In genomic region chr12:108316153-108316892, GRCh38 we compare ENCODE assay signal across 15 cellular contexts. TPM values are rescaled to one million over a fixed set of nuclear protein-coding genes. Genes with fewer than 3 reads are reported as not detected.
DNase-seq lines count a peak whose midpoint lies in the region; ATAC-seq and TF ChIP-seq lines count a peak whose summit lies in the region.
"Had no signal": no experiment of that assay in that cellular context is flagged by ENCODE, and none has a peak within 500 bp of the region (broad histone marks: within the 10 kb centered on the region; RNA-seq: fewer than 3 reads in every experiment).

No MANE protein-coding gene starts in this region.

- H3K27ac Mint-ChIP-seq in effector memory CD8-positive, alpha-beta T cell: peak overlapping the region; percentile 37 to 93
- no peak overlapping the region for H3K27ac Mint-ChIP-seq in activated T-cell treated with anti-CD3 and anti-CD28 coated beads, Interleukin-2, amount 50 U/mL, for 24 hours

- H3K4me3 ChIP-seq in left ventricle myocardium inferior: no peak overlapping the region
- H3K4me3 ChIP-seq in muscle layer of colon (ENCODE audit: low read depth in 1 of 2, low read length in 2 of 2): no peak overlapping the region
- no peak overlapping the region for H3K4me3 ChIP-seq in upper lobe of right lung

- peaks cover 23 to 40% of the 10 kb centered on the region in 2 donors for H3K4me1 Mint-ChIP-seq in effector memory CD8-positive, alpha-beta T cell (ENCODE audit: low read depth in 2 of 2)
- H3K4me1 Mint-ChIP-seq in activated T-cell treated with anti-CD3 and anti-CD28 coated beads, Interleukin-2, amount 50 U/mL, for 24 hours (ENCODE audit: low read depth): peaks cover 10% of the 10 kb centered on the region

- H3K27me3 ChIP-seq in left ventricle myocardium inferior (ENCODE audit: low read depth) (no peaks in the 10 kb centered on the region), muscle layer of colon (ENCODE audit: control insufficient read depth in 1 of 2, insufficient read depth in 2 of 2, low read length in 2 of 2) (no peaks in the 10 kb centered on the region), upper lobe of right lung (no peaks in the 10 kb centered on the region)

- intact Hi-C loops in left ventricle myocardium inferior (cut with micrococcal nuclease) (no loop called here), left cardiac atrium (cut with DNase I) (no loop called here), upper lobe of right lung (cut with DNase I) (no loop called here)

- H3K27ac ChIP-seq in left ventricle myocardium inferior (replicated peaks) (peak overlapping the region; percentile 37), muscle layer of colon (ENCODE audit: low read depth, low read length) (peak overlapping the region; percentile 15), upper lobe of right lung (peak overlapping the region; percentile 24)

- H3K9me3 ChIP-seq in left ventricle myocardium inferior (replicated peaks): no peaks in the 10 kb centered on the region
- no peaks in the 10 kb centered on the region for H3K9me3 ChIP-seq in muscle layer of colon (ENCODE audit: low read length)
- H3K9me3 ChIP-seq in upper lobe of right lung: no peaks in the 10 kb centered on the region

- peak overlapping the region in 1 of 2 donors; percentile 47 for H3K4me3 Mint-ChIP-seq in effector memory CD8-positive, alpha-beta T cell
- H3K4me3 Mint-ChIP-seq in activated T-cell treated with anti-CD3 and anti-CD28 coated beads, Interleukin-2, amount 50 U/mL, for 24 hours: no peak overlapping the region

- H3K4me1 ChIP-seq in left ventricle myocardium inferior (peaks cover 43% of the 10 kb centered on the region), muscle layer of colon (ENCODE audit: insufficient read depth, low read length) (peaks cover 27% of the 10 kb centered on the region), upper lobe of right lung (peaks cover 40% of the 10 kb centered on the region)

- ATAC-seq in left cardiac atrium: no peak
- no peak for ATAC-seq in effector memory CD8-positive, alpha-beta T cell (replicated peaks)
- no peak for ATAC-seq in upper lobe of right lung
- no peak for ATAC-seq in HG03457 (IDR thresholded peaks at IDR 0.05; ENCODE audit: unreplicated experiment)
- ATAC-seq: HepG2 had no signal

- H3K9ac ChIP-seq in muscle layer of colon (ENCODE audit: low read length): no peak overlapping the region

- H3K27me3 Mint-ChIP-seq in effector memory CD8-positive, alpha-beta T cell: peaks cover 0 to 22% of the 10 kb centered on the region in 2 donors
- H3K27me3 Mint-ChIP-seq in activated T-cell treated with anti-CD3 and anti-CD28 coated beads, Interleukin-2, amount 50 U/mL, for 24 hours: no peaks in the 10 kb centered on the region

- H3K36me3 Mint-ChIP-seq in effector memory CD8-positive, alpha-beta T cell (ENCODE audit: insufficient read depth): no peaks in the 10 kb centered on the region
- H3K36me3 Mint-ChIP-seq in activated T-cell treated with anti-CD3 and anti-CD28 coated beads, Interleukin-2, amount 50 U/mL, for 24 hours (ENCODE audit: low read depth): no peaks in the 10 kb centered on the region

- H3K36me3 ChIP-seq in left ventricle myocardium inferior (no peaks in the 10 kb centered on the region), muscle layer of colon (ENCODE audit: insufficient read depth, low read length) (no peaks in the 10 kb centered on the region), upper lobe of right lung (no peaks in the 10 kb centered on the region)

- TF ChIP-seq CTCF in left ventricle myocardium inferior (IDR thresholded peaks at IDR 0.05; ENCODE audit: borderline replicate concordance): no peak
- no peak for TF ChIP-seq CTCF in upper lobe of right lung (IDR thresholded peaks at IDR 0.05)

- DNase-seq in left ventricle myocardium inferior (no peak), left cardiac atrium (no peak), upper lobe of right lung (peak; percentile 26), NAMALWA (ENCODE audit: low spot score) (no peak)
- no peak for DNase-seq in effector memory CD8-positive, alpha-beta T cell
- no peak for DNase-seq in activated T-cell treated with anti-CD3 and anti-CD28 coated beads, Interleukin-2, amount 50 U/mL, for 24 hours
- DNase-seq: activated effector memory CD4-positive, alpha-beta T cell treated with anti-CD3 and anti-CD28 coated beads, Interleukin-2, amount 50 U/mL, for 16 hours; effector memory CD4-positive, alpha-beta T cell; NCI-H1105; NCI-H226 had no signal

- H3K9me3 Mint-ChIP-seq in effector memory CD8-positive, alpha-beta T cell: no peaks in the 10 kb centered on the region
- H3K9me3 Mint-ChIP-seq in activated T-cell treated with anti-CD3 and anti-CD28 coated beads, Interleukin-2, amount 50 U/mL, for 24 hours: no peaks in the 10 kb centered on the region

RNA-seq across cellular contexts. Expression of gene CMKLR1, which starts 22.8 kb away (rescaled TPM):
- 5.7 TPM for total RNA-seq in left ventricle myocardium inferior
- total RNA-seq in left cardiac atrium: 10 to 100 TPM; 11.3 to 16.1 TPM
- 29.1 TPM for total RNA-seq in upper lobe of right lung
- total RNA-seq: HepG2, renal cortical epithelial cell, SK-MEL-5 had no signal
